ENCODE assay signal across 9 cellular contexts in the genomic region with DNA sequence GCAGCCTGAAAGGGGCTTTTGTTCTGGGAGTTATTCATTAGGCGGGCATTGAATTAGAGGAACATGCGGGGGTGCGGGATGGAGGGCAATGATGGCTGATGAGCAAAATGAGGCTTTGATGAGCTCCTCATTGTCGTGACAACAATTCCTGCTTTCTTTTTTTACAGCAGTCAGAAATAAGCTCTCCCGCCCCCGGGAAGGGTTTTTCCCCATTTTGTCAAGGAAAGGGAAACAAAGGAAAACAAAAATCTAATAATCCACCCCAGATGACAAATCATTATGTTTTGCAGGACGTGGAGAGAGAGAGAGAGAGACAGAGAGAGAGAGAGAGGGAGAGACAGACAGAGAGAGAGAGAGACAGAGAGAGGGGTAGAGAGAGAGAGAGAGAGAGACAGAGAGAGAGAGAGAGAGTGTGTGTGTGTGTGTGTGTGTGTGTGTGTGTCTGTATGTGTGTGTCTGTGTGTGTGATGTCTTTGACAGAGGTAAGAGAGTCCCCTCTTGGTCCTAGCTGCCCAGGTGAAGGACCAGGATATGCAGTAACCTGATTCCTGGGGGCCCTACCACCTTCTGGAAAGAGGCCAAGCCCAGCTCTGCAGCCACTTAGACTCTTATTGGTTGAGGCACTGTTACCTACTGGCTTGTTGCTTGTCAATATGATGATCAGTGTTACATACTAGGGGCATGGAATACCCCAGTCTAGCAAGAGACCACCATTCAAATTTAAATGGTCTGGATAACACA. TPM values are rescaled to one million over a fixed set of nuclear protein-coding genes. Genes with fewer than 3 reads are reported as not detected.
DNase-seq lines count a peak whose midpoint lies in the region; ATAC-seq and TF ChIP-seq lines count a peak whose summit lies in the region.
"Had no signal": no experiment of that assay in that cellular context is flagged by ENCODE, and none has a peak within 500 bp of the region (broad histone marks: within the 10 kb centered on the region; RNA-seq: fewer than 3 reads in every experiment).

No MANE protein-coding gene starts in this region.

- H2AFZ ChIP-seq in GM23338: no peak overlapping the region; the same call in 1 of the 2 replicates

- H3K9ac ChIP-seq in endodermal cell (ENCODE audit: extremely low read depth, low read length, poor library complexity, severe bottlenecking): no peak overlapping the region

- H3K36me3 ChIP-seq in GM23338 (ENCODE audit: insufficient read depth) (no peaks in the 10 kb centered on the region), endodermal cell (ENCODE audit: control insufficient read depth, insufficient read depth, low read length) (no peaks in the 10 kb centered on the region)

- H3K27ac Mint-ChIP-seq in GM23338: no peak overlapping the region
- H3K27ac Mint-ChIP-seq in endodermal cell: no peak overlapping the region
- H3K27ac Mint-ChIP-seq: memory B cell had no signal

- H3K4me1 ChIP-seq in GM23338 (ENCODE audit: insufficient read depth) (peaks cover 12% of the 10 kb centered on the region), endodermal cell (ENCODE audit: control insufficient read depth, insufficient read depth, low read length) (no peaks in the 10 kb centered on the region)

- peak; percentile 42 for DNase-seq in GM23338 (ENCODE audit: low spot score)
- DNase-seq in NCI-H345 treated with DMSO at 0.1 percent for 48 hours (lab: John Stamatoyannopoulos, UW; ENCODE audit: unreplicated experiment): peak; percentile 74
- DNase-seq in endodermal cell: peak; percentile 63
- DNase-seq in occipital lobe (lab: John Stamatoyannopoulos, UW): peak; percentile 45
- no peak for DNase-seq in NCI-H2227 treated with DMSO at 0.1 percent for 48 hours (lab: John Stamatoyannopoulos, UW)
- no peak for DNase-seq in stimulated activated CD4-positive, alpha-beta T cell treated with anti-CD3 and anti-CD28 coated beads, Interleukin-1b, Interleukin-23, amount 100 ng/mL, for 48 hours
- DNase-seq in effector CD8-positive, alpha-beta T cell (lab: John Stamatoyannopoulos, UW): no peak
- DNase-seq in stimulated activated naive CD4-positive, alpha-beta T cell treated with Interleukin-2 at 50 U/mL for 16 hours (lab: John Stamatoyannopoulos, UW): no peak

- H3K4me3 Mint-ChIP-seq in GM23338: peak overlapping the region; percentile 1; the same call in 1 of the 3 replicates
- no peak overlapping the region for H3K4me3 Mint-ChIP-seq in endodermal cell
- H3K4me3 Mint-ChIP-seq: memory B cell had no signal

- H3K27me3 ChIP-seq in GM23338 (ENCODE audit: insufficient read depth) (no peaks in the 10 kb centered on the region), endodermal cell (ENCODE audit: control insufficient read depth, insufficient read depth, low read length, poor library complexity, severe bottlenecking) (no peaks in the 10 kb centered on the region)

- H3K9me2 ChIP-seq in GM23338 (ENCODE audit: insufficient read depth): no peaks in the 10 kb centered on the region

- H4K20me1 ChIP-seq in GM23338 (replicated peaks; ENCODE audit: insufficient read depth): no peaks in the 10 kb centered on the region

- peaks cover 18% of the 10 kb centered on the region for H3K4me1 Mint-ChIP-seq in GM23338
- no peaks in the 10 kb centered on the region for H3K4me1 Mint-ChIP-seq in endodermal cell
- H3K4me1 Mint-ChIP-seq: memory B cell had no signal

- no peaks in the 10 kb centered on the region for H3F3A ChIP-seq in GM23338 (replicated peaks; ENCODE audit: low read depth)

- WGBS in endodermal cell (ENCODE audit: insufficient coverage in 1 of 2, insufficient read length in 1 of 2), 2 experiments: 66 to 75% methylated on average over 4 to 7 of the region's 7 CpGs

- H3K79me2 ChIP-seq in GM23338 (replicated peaks; ENCODE audit: insufficient read depth): no peaks in the 10 kb centered on the region

- peak; percentile 87 for ATAC-seq in GM23338

- no peak overlapping the region for H3K4me3 ChIP-seq in GM23338
- no peak overlapping the region for H3K4me3 ChIP-seq in endodermal cell (ENCODE audit: low read length)

- H3K27me3 Mint-ChIP-seq in GM23338 (ENCODE audit: insufficient read depth, low read depth, poor library complexity) (no peaks in the 10 kb centered on the region), endodermal cell (ENCODE audit: insufficient read depth) (no peaks in the 10 kb centered on the region)

- peak overlapping the region; percentile 54 for H3K4me2 ChIP-seq in GM23338

- no peak overlapping the region for H3K27ac ChIP-seq in GM23338 (ENCODE audit: low read depth)
- H3K27ac ChIP-seq in endodermal cell (ENCODE audit: low read depth, low read length): peak overlapping the region; percentile 8

- TF ChIP-seq CTCF in GM23338 (conservative IDR thresholded peaks at IDR 0.05; ENCODE audit: low read depth in 2 of 2): no peak
- TF ChIP-seq CTCF in endodermal cell (conservative IDR thresholded peaks at IDR 0.05): no peak

- no peaks in the 10 kb centered on the region for H3K9me3 Mint-ChIP-seq in GM23338
- H3K9me3 Mint-ChIP-seq in endodermal cell: peaks cover 4% of the 10 kb centered on the region
- H3K9me3 Mint-ChIP-seq: memory B cell had no signal

- H3K36me3 Mint-ChIP-seq in GM23338 (ENCODE audit: low read depth): no peaks in the 10 kb centered on the region
- H3K36me3 Mint-ChIP-seq in endodermal cell (ENCODE audit: low read depth): no peaks in the 10 kb centered on the region
- H3K36me3 Mint-ChIP-seq: memory B cell had no signal

- peaks cover 9% of the 10 kb centered on the region for H3K9me3 ChIP-seq in endodermal cell (ENCODE audit: control insufficient read depth, low read length)

TF ChIP-seq in GM23338, 12 proteins besides CTCF, POLR2A, EP300 and RAD21 (continues in another document):
- TF ChIP-seq ETS1 (IDR thresholded peaks at IDR 0.05) (no peak), EZH2phosphoT487 (IDR thresholded peaks at IDR 0.05; ENCODE audit: unreplicated experiment) (no peak), JUNB (IDR thresholded peaks at IDR 0.05; ENCODE audit: unreplicated experiment) (no peak), ZNF331 (CRISPR knock-in tag; IDR thresholded peaks at IDR 0.05; ENCODE audit: low read depth) (no peak), CREB1 (CRISPR knock-in tag; IDR thresholded peaks at IDR 0.05; ENCODE audit: low read depth) (no peak), POLR2AphosphoS5 (IDR thresholded peaks at IDR 0.05; ENCODE audit: low read depth) (no peak), EZH2 (IDR thresholded peaks at IDR 0.05; ENCODE audit: low read depth, unreplicated experiment) (no peak), REST (IDR thresholded peaks at IDR 0.05; ENCODE audit: unreplicated experiment) (no peak), NANOG (IDR thresholded peaks at IDR 0.05; ENCODE audit: borderline replicate concordance) (no peak), ZNF114 (CRISPR knock-in tag; IDR thresholded peaks at IDR 0.05) (no peak), STAT1 (IDR thresholded peaks at IDR 0.05; ENCODE audit: unreplicated experiment) (no peak)

RNA-seq across cellular contexts. Expression of gene PARVA, which starts 46.7 kb away (rescaled TPM):
- total RNA-seq in GM23338 (2014; rRNA removed; shearing (Covaris generic)): 6.9 and 7.6 TPM in 2 replicates
- 5.1 and 5.8 TPM in 2 replicates for polyA plus RNA-seq in GM23338 (2016; fragmentation: Nextera tagmentation; extraction: Ambion mirVana)
- total RNA-seq in endodermal cell (10 to 100 TPM; 27.3 to 37.3 TPM), occipital lobe (5.6 TPM)
- 23.2 TPM for polyA plus RNA-seq in endodermal cell (2013, experiment 1 of 2)
- 21.9 TPM for polyA plus RNA-seq in endodermal cell (2013, experiment 2 of 2)

Comparison
In these comparisons a context has a peak if more than half of its experiments do, and no peak if none do; other contexts are left out.
1. DNase-seq: peak in GM23338 (single experiment), NCI-H345 treated with DMSO at 0.1 percent for 48 hours (single experiment), endodermal cell (single experiment) and occipital lobe (single experiment); none in NCI-H2227 treated with DMSO at 0.1 percent for 48 hours (single experiment), stimulated activated CD4-positive, alpha-beta T cell treated with anti-CD3 and anti-CD28 coated beads, Interleukin-1b, Interleukin-23, amount 100 ng/mL, for 48 hours (single experiment), effector CD8-positive, alpha-beta T cell (single experiment) and stimulated activated naive CD4-positive, alpha-beta T cell treated with Interleukin-2 at 50 U/mL for 16 hours (single experiment).